Comparison of ENCODE assay signal across 8 cellular contexts in the genomic region with DNA sequence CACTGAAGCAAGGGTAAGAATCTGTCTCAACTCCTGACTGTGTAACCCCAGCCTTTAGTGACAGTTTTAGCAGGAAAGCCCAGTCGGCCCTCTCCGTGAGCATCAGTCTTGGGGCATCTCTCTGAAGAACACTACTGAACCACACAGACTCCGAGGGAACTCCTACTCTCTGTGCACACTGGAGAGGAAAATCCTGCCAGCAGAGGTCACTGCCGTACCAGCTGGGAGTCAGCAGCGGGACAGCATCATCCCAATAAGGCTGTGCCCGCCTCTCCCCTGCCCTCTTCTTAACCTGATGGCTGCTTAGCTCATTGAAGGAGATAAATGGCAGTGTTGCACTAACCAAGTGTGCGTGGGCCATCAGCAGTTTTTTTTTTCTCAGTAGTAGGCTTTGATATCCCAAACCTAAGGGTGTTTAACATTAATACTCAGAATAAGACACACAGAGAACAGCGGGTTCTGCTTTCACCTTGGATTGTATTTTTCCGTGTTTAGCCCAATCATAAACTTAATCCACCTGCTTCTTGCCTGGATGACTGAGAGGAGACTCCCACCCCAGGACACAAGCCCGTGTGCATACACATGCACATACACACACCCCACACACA. TPM values are rescaled to one million over a fixed set of nuclear protein-coding genes. Genes with fewer than 3 reads are reported as not detected.
A peak's percentile ranks its signal among the peaks of the same experiment; 100 is the strongest.
DNase-seq lines count a peak whose midpoint lies in the region; ATAC-seq and TF ChIP-seq lines count a peak whose summit lies in the region.

No MANE protein-coding gene starts in this region.

- 21% methylated on average over 10 of the region's 10 CpGs for WGBS in esophagus muscularis mucosa

- no peaks in the 10 kb centered on the region for H3K79me2 ChIP-seq in Karpas-422 (ENCODE audit: low read length)

- peaks cover 3% of the 10 kb centered on the region; the same call in 1 of the 2 replicates for H3K4me1 ChIP-seq in Karpas-422 (ENCODE audit: low read length)
- H3K4me1 ChIP-seq in esophagus muscularis mucosa: peaks cover 0 to 18% (median 7%) of the 10 kb centered on the region in 4 donors

- TF ChIP-seq CTCF in esophagus muscularis mucosa (IDR thresholded peaks at IDR 0.05): peak; percentile 80 to 90 (median 89)
- peak; percentile 86 for TF ChIP-seq CTCF in natural killer cell (IDR thresholded peaks at IDR 0.05)

- DNase-seq in DMS53 treated with DMSO at 0.1 percent for 48 hours (lab: John Stamatoyannopoulos, UW; ENCODE audit: unreplicated experiment) (peak; percentile 70), Karpas-422 (peak; percentile 94), OCI-M2 (lab: John Stamatoyannopoulos, UW; ENCODE audit: unreplicated experiment) (peak; percentile 16), activated T-cell treated with anti-CD3 and anti-CD28 coated beads for 4 hours (peak; percentile 89), esophagus muscularis mucosa (ENCODE audit: extremely low spot score) (peak; percentile 95), natural killer cell (peak; percentile 78)
- DNase-seq in stimulated activated naive B cell treated with anti-CD40 and anti-IgM and Interleukin-4, amounts not matched to agents 10 μg/mL and 1 μg/mL and 100 μg/mL, for 72 hours: peak; percentile 74

- H3K36me3 ChIP-seq in Karpas-422 (ENCODE audit: insufficient read depth, low read length) (no peaks in the 10 kb centered on the region), esophagus muscularis mucosa (no peaks in the 10 kb centered on the region)

- H4K20me1 ChIP-seq in Karpas-422 (ENCODE audit: insufficient read depth, low read depth, low read length): no peaks in the 10 kb centered on the region

- H3K4me2 ChIP-seq in Karpas-422 (ENCODE audit: low read depth, low read length, poor library complexity, severe bottlenecking): no peak overlapping the region

- H2AFZ ChIP-seq in Karpas-422 (ENCODE audit: low read length): peak overlapping the region; percentile 4

- H3K27me3 Mint-ChIP-seq in natural killer cell (ENCODE audit: low read depth in 2 of 2): peaks cover 0 to 2% of the 10 kb centered on the region in 2 donors
- peaks cover 0 to 7% of the 10 kb centered on the region in 2 donors for H3K27me3 Mint-ChIP-seq in stimulated activated naive B cell treated with anti-CD40 and anti-IgM and Interleukin-4, amounts not matched to agents 10 μg/mL and 1 μg/mL and 100 μg/mL, for 72 hours

- no peak overlapping the region for H3K27ac ChIP-seq in Karpas-422 (ENCODE audit: low read length)
- H3K27ac ChIP-seq in esophagus muscularis mucosa (replicated peaks in 1 of 4): no peak overlapping the region

- no peak for TF ChIP-seq EP300 in esophagus muscularis mucosa (IDR thresholded peaks at IDR 0.05)

- H3K4me3 ChIP-seq in Karpas-422 (ENCODE audit: low read length) (no peak overlapping the region), esophagus muscularis mucosa (no peak overlapping the region)

- TF ChIP-seq POLR2A in esophagus muscularis mucosa (IDR thresholded peaks at IDR 0.05; ENCODE audit: low read depth): no peak

- no peaks in the 10 kb centered on the region for H3K36me3 Mint-ChIP-seq in natural killer cell
- peaks cover 2 to 3% of the 10 kb centered on the region in 2 donors for H3K36me3 Mint-ChIP-seq in stimulated activated naive B cell treated with anti-CD40 and anti-IgM and Interleukin-4, amounts not matched to agents 10 μg/mL and 1 μg/mL and 100 μg/mL, for 72 hours

- H3K4me1 Mint-ChIP-seq in natural killer cell: peaks cover under 1 to 5% of the 10 kb centered on the region in 2 donors
- peaks cover 7 to 18% of the 10 kb centered on the region in 2 donors for H3K4me1 Mint-ChIP-seq in stimulated activated naive B cell treated with anti-CD40 and anti-IgM and Interleukin-4, amounts not matched to agents 10 μg/mL and 1 μg/mL and 100 μg/mL, for 72 hours

- H3K9me2 ChIP-seq in Karpas-422 (replicated peaks; ENCODE audit: insufficient read depth, low read length): no peaks in the 10 kb centered on the region

- peaks cover 2% of the 10 kb centered on the region in 2 donors for H3K9me3 Mint-ChIP-seq in natural killer cell
- peaks cover 0 to 2% of the 10 kb centered on the region in 2 donors for H3K9me3 Mint-ChIP-seq in stimulated activated naive B cell treated with anti-CD40 and anti-IgM and Interleukin-4, amounts not matched to agents 10 μg/mL and 1 μg/mL and 100 μg/mL, for 72 hours

- no peak overlapping the region for H3K9ac ChIP-seq in Karpas-422 (ENCODE audit: low read length)

- no peaks in the 10 kb centered on the region for H3K27me3 ChIP-seq in Karpas-422 (ENCODE audit: low read length)
- H3K27me3 ChIP-seq in esophagus muscularis mucosa: no peaks in the 10 kb centered on the region

- intact Hi-C loops in esophagus muscularis mucosa (cut with DNase I): loop anchor here (2.0 to 10.0 kb wide), 2 partner anchors 101 to 185 kb away; no protein-coding TSS in a partner anchor
- intact Hi-C loops in natural killer cell (cut with micrococcal nuclease): loop anchor here (1.0 to 2.0 kb wide), 4 partner anchors 15 to 453 kb away; no protein-coding TSS in a partner anchor

- H3K9me3 ChIP-seq in Karpas-422 (ENCODE audit: low read length): peaks cover 7% of the 10 kb centered on the region
- H3K9me3 ChIP-seq in esophagus muscularis mucosa: no peaks in the 10 kb centered on the region

- peak; percentile 87 for ATAC-seq in GM21737 (IDR thresholded peaks at IDR 0.05; ENCODE audit: unreplicated experiment)
- peak; percentile 96 to 100 (median 100) for ATAC-seq in natural killer cell
- peak; percentile 99 for ATAC-seq in stimulated activated naive B cell treated with anti-CD40 and anti-IgM and Interleukin-4, amounts not matched to agents 10 μg/mL and 1 μg/mL and 100 μg/mL, for 72 hours (replicated peaks)

- H3K4me3 Mint-ChIP-seq in natural killer cell: no peak overlapping the region
- no peak overlapping the region for H3K4me3 Mint-ChIP-seq in stimulated activated naive B cell treated with anti-CD40 and anti-IgM and Interleukin-4, amounts not matched to agents 10 μg/mL and 1 μg/mL and 100 μg/mL, for 72 hours

- H3K27ac Mint-ChIP-seq in natural killer cell: no peak overlapping the region
- H3K27ac Mint-ChIP-seq in stimulated activated naive B cell treated with anti-CD40 and anti-IgM and Interleukin-4, amounts not matched to agents 10 μg/mL and 1 μg/mL and 100 μg/mL, for 72 hours: no peak overlapping the region

RNA-seq across cellular contexts. Expression of gene RASA2, which starts 26.6 kb away (rescaled TPM):
- 11.5 and 27.1 TPM in 2 replicates for total RNA-seq in Karpas-422 (2014; rRNA removed; shearing (Covaris generic); ENCODE audit: low replicate concordance)
- total RNA-seq in esophagus muscularis mucosa (10 to 100 TPM in 3 of 4 donors, 1 to 10 TPM in 1; 9.1 to 12.8 (median 10.6) TPM), natural killer cell (10 to 100 TPM; 93.9 to 99.4 (median 97.0) TPM)

Comparison
In these comparisons a context has a peak if more than half of its experiments do, and no peak if none do; other contexts are left out.
1. DNase-seq: peak in every context shown above with its lines; median percentile 95 in esophagus muscularis mucosa; 94 in Karpas-422; 89 in activated T-cell treated with anti-CD3 and anti-CD28 coated beads for 4 hours; 78 in natural killer cell; 74 in stimulated activated naive B cell treated with anti-CD40 and anti-IgM and Interleukin-4, amounts not matched to agents 10 μg/mL and 1 μg/mL and 100 μg/mL, for 72 hours; 70 in DMS53 treated with DMSO at 0.1 percent for 48 hours; 16 in OCI-M2.